15 cellular contexts compared by ENCODE assay signal in the genomic region with DNA sequence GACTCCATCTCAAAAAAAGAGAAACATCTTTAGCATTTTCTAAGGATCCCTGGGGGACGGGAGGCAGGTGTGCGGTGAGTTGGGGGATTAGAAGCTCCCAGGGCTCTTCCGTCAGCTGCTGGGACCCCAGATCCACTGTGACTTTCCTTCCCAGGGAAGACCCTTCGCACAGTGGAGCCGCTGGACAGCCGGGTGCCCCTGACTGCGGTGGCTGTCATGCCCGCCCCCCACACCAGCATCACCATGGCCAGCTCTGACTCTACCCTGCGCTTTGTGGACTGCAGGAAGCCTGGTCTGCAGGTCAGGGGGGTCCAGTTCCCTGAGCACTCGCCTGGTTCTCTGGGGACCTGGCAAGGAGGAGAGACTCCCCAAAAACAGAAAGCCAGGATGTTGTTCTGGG. TPM values are rescaled to one million over a fixed set of nuclear protein-coding genes. Genes with fewer than 3 reads are reported as not detected.
DNase-seq lines count a peak whose midpoint lies in the region; ATAC-seq and TF ChIP-seq lines count a peak whose summit lies in the region.
"Had no signal": no experiment of that assay in that cellular context is flagged by ENCODE, and none has a peak within 500 bp of the region (broad histone marks: within the 10 kb centered on the region; RNA-seq: fewer than 3 reads in every experiment).

No MANE protein-coding gene starts in this region.

- no peaks in the 10 kb centered on the region for H3K9me3 ChIP-seq in BLaER1
- H3K9me3 ChIP-seq in BLaER1 treated with 17β-estradiol and CSF1 and Interleukin-3, amounts not matched to agents 10 nM and 100 nM (replicated peaks in 1 of 11) = no peaks in the 10 kb centered on the region
- H3K9me3 ChIP-seq: SJCRH30 had no signal

- no peaks in the 10 kb centered on the region for H3K27me3 Mint-ChIP-seq in dendritic cell treated with granulocyte-macrophage colony-stimulating factor and Interleukin-4, amounts not matched to agents 40 ng/mL and 50 ng/mL, for 4 days
- H3K27me3 Mint-ChIP-seq in progenitor cell of endocrine pancreas = no peaks in the 10 kb centered on the region
- H3K27me3 Mint-ChIP-seq: CD4-positive, alpha-beta memory T cell had no signal

- peaks cover 65% of the 10 kb centered on the region for H3K4me1 ChIP-seq in BLaER1
- H3K4me1 ChIP-seq in BLaER1 treated with 17β-estradiol and CSF1 and Interleukin-3, amounts not matched to agents 10 nM and 100 nM = peaks cover 50 to 71% (median 61%) of the 10 kb centered on the region in 10 experiments

- peaks cover 85% of the 10 kb centered on the region for H3K36me3 Mint-ChIP-seq in dendritic cell treated with granulocyte-macrophage colony-stimulating factor and Interleukin-4, amounts not matched to agents 40 ng/mL and 50 ng/mL, for 4 days (ENCODE audit: low read depth)
- peaks cover 4% of the 10 kb centered on the region for H3K36me3 Mint-ChIP-seq in progenitor cell of endocrine pancreas (ENCODE audit: insufficient read depth)

- no peaks in the 10 kb centered on the region for H4K20me1 ChIP-seq in BLaER1
- peaks cover 0 to 70% (median 20%) of the 10 kb centered on the region in 11 experiments; a peak in 15 of 22 replicates for H4K20me1 ChIP-seq in BLaER1 treated with 17β-estradiol and CSF1 and Interleukin-3, amounts not matched to agents 10 nM and 100 nM

- peak overlapping the region; percentile 16 for H3K27ac ChIP-seq in BLaER1
- peak overlapping the region in 9 of 11 experiments; percentile 13 to 61 (median 40); a peak in 15 of 22 replicates for H3K27ac ChIP-seq in BLaER1 treated with 17β-estradiol and CSF1 and Interleukin-3, amounts not matched to agents 10 nM and 100 nM
- H3K27ac ChIP-seq: SJCRH30 had no signal

- no peak overlapping the region for H3K4me3 ChIP-seq in BLaER1
- no peak overlapping the region for H3K4me3 ChIP-seq in BLaER1 treated with 17β-estradiol and CSF1 and Interleukin-3, amounts not matched to agents 10 nM and 100 nM
- H3K4me3 ChIP-seq: SJCRH30 had no signal

- H3K9ac ChIP-seq in BLaER1 = 0 out of 2 replicates have a peak overlapping the region, but pooled peaks have one; percentile 15
- peak overlapping the region in 8 of 11 experiments; percentile 18 to 59 (median 35); a peak in 7 of 22 replicates for H3K9ac ChIP-seq in BLaER1 treated with 17β-estradiol and CSF1 and Interleukin-3, amounts not matched to agents 10 nM and 100 nM

- peak overlapping the region; percentile 34 for H3K4me2 ChIP-seq in BLaER1
- peak overlapping the region; percentile 28 to 84 (median 48); a peak in 19 of 22 replicates for H3K4me2 ChIP-seq in BLaER1 treated with 17β-estradiol and CSF1 and Interleukin-3, amounts not matched to agents 10 nM and 100 nM

- H3K4me1 Mint-ChIP-seq in dendritic cell treated with granulocyte-macrophage colony-stimulating factor and Interleukin-4, amounts not matched to agents 40 ng/mL and 50 ng/mL, for 4 days (ENCODE audit: low read depth) = peaks cover 74% of the 10 kb centered on the region
- H3K4me1 Mint-ChIP-seq in progenitor cell of endocrine pancreas (ENCODE audit: low read depth) = peaks cover 25% of the 10 kb centered on the region

- intact Hi-C loops in dendritic cell treated with granulocyte-macrophage colony-stimulating factor and Interleukin-4, amounts not matched to agents 40 ng/mL and 50 ng/mL, for 4 days (cut with micrococcal nuclease) = loop anchor here (5.0 kb wide), 1 partner anchor 47 kb away; no protein-coding TSS in a partner anchor

- H3K27me3 ChIP-seq in BLaER1 = no peaks in the 10 kb centered on the region
- no peaks in the 10 kb centered on the region for H3K27me3 ChIP-seq in BLaER1 treated with 17β-estradiol and CSF1 and Interleukin-3, amounts not matched to agents 10 nM and 100 nM
- H3K27me3 ChIP-seq: SJCRH30 had no signal

- peaks cover 53% of the 10 kb centered on the region for H3K36me3 ChIP-seq in BLaER1
- H3K36me3 ChIP-seq in BLaER1 treated with 17β-estradiol and CSF1 and Interleukin-3, amounts not matched to agents 10 nM and 100 nM = peaks cover 24 to 70% (median 55%) of the 10 kb centered on the region in 11 experiments
- H3K36me3 ChIP-seq: SJCRH30 had no signal

- no peak for ATAC-seq in GM18505 (IDR thresholded peaks at IDR 0.05; ENCODE audit: unreplicated experiment)

- DNase-seq in progenitor cell of endocrine pancreas (ENCODE audit: low spot score, unreplicated experiment) (no peak), C1 segment of cervical spinal cord (lab: John Stamatoyannopoulos, UW) (no peak)
- DNase-seq in stimulated activated CD4-positive, alpha-beta T cell treated with anti-CD3 and anti-CD28 coated beads, Interleukin-12 subunit alpha, Interleukin-12 subunit beta, amount 100 ng/mL, for 4 hours = no peak
- DNase-seq: CD4-positive, alpha-beta memory T cell; HCEC 1CT; NCI-H146; NCI-H2081; NCI-H748 treated with DMSO at 0.1 percent for 48 hours; OCI-M1; SJCRH30 had no signal

- H3K4me3 Mint-ChIP-seq in dendritic cell treated with granulocyte-macrophage colony-stimulating factor and Interleukin-4, amounts not matched to agents 40 ng/mL and 50 ng/mL, for 4 days = no peak overlapping the region
- H3K4me3 Mint-ChIP-seq in progenitor cell of endocrine pancreas (ENCODE audit: low read depth) = no peak overlapping the region
- H3K4me3 Mint-ChIP-seq: CD4-positive, alpha-beta memory T cell had no signal

- H3K9me3 Mint-ChIP-seq in dendritic cell treated with granulocyte-macrophage colony-stimulating factor and Interleukin-4, amounts not matched to agents 40 ng/mL and 50 ng/mL, for 4 days = no peaks in the 10 kb centered on the region
- H3K9me3 Mint-ChIP-seq in progenitor cell of endocrine pancreas (ENCODE audit: low read depth) = no peaks in the 10 kb centered on the region
- H3K9me3 Mint-ChIP-seq: CD4-positive, alpha-beta memory T cell had no signal

- H3K27ac Mint-ChIP-seq in dendritic cell treated with granulocyte-macrophage colony-stimulating factor and Interleukin-4, amounts not matched to agents 40 ng/mL and 50 ng/mL, for 4 days = peak overlapping the region; percentile 92
- peak overlapping the region; percentile 50 for H3K27ac Mint-ChIP-seq in progenitor cell of endocrine pancreas

- no peak for TF ChIP-seq POLR2A in GM18505 (IDR thresholded peaks at IDR 0.05; ENCODE audit: borderline replicate concordance, extremely low read depth, insufficient read depth, insufficient read length)

- no peak for TF ChIP-seq CTCF in progenitor cell of endocrine pancreas (IDR thresholded peaks at IDR 0.05; ENCODE audit: unreplicated experiment)

RNA-seq across cellular contexts. Expression of a gene that starts 7.3 kb away (rescaled TPM):
- total RNA-seq in progenitor cell of endocrine pancreas = 68.6 and 74.5 TPM in 2 replicates
- total RNA-seq: NCI-H460, SJCRH30 had no signal

RNA-seq across cellular contexts. Expression of a gene that starts 10.9 kb away (rescaled TPM):
- total RNA-seq in progenitor cell of endocrine pancreas = 22.1 and 22.4 TPM in 2 replicates

RNA-seq across cellular contexts. Expression of a gene that starts 25.2 kb away (rescaled TPM):
- 2.7 and 2.9 TPM in 2 replicates for total RNA-seq in progenitor cell of endocrine pancreas

RNA-seq across cellular contexts. Expression of a gene that starts 26.4 kb away (rescaled TPM):
- total RNA-seq in progenitor cell of endocrine pancreas = 163 and 169 TPM in 2 replicates
- total RNA-seq: NCI-H460 had no signal

RNA-seq across cellular contexts. Expression of a gene that starts 50.8 kb away (rescaled TPM):
- total RNA-seq in progenitor cell of endocrine pancreas = 367 and 378 TPM in 2 replicates
